ENCODE assay signal across 8 cellular contexts in the genomic region with DNA sequence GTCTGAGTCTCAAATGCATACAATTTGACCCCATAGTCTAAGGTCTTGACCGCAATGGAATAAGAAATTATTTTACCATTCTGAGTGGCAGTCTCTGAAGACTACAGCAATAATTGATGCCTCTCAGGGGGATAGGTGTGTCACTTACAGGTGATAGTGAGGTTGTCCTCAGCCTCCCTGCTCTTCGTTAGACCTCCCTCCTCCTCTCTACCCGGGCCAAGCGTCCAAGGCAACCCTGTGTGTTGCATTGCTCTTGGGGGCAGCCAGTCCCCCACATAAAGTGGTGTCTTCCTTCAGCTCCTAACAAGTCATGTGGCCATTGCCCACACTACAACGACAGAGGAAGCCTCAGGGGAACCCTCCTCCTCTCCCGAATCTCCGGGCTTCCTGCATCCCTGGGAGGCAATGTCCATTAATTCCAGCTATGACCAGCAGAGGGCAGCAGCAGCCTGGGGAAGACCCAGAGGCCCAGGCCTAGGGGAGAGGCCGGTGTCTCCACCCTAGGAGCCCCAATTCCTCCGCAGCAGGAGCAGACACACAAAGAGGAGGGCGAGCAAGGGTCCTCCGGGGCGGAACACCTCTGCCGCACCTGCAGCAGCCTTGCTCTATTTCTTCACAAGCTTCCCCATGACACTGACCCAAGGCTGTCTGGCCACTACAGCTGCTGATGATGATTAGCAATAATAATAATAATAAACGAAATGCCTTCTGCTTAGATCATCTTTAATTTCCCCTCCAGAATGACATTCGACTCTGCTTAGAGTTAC.
DNase-seq lines count a peak whose midpoint lies in the region; ATAC-seq and TF ChIP-seq lines count a peak whose summit lies in the region.

No MANE protein-coding gene starts in this region.

- H3F3A ChIP-seq in neural cell (ENCODE audit: insufficient read depth, low read length, poor library complexity, severe bottlenecking) = no peaks in the 10 kb centered on the region

- H3K27me3 ChIP-seq in fibroblast of lung (ENCODE audit: control insufficient read depth, insufficient read depth, low read length) (no peaks in the 10 kb centered on the region), neural cell (ENCODE audit: insufficient read depth, low read depth, low read length) (no peaks in the 10 kb centered on the region), thoracic aorta (replicated peaks; ENCODE audit: insufficient read depth) (no peaks in the 10 kb centered on the region)

- H3K9ac ChIP-seq in fibroblast of lung (ENCODE audit: insufficient read depth, low read length) (no peak overlapping the region), neural cell (ENCODE audit: low read length) (no peak overlapping the region)

- no peak overlapping the region for H3K27ac ChIP-seq in fibroblast of lung (ENCODE audit: insufficient read depth, low read length)
- H3K27ac ChIP-seq in neural cell (ENCODE audit: low read length) = no peak overlapping the region
- H3K27ac ChIP-seq in thoracic aorta = no peak overlapping the region

- TF ChIP-seq EP300 in neural cell (conservative IDR thresholded peaks at IDR 0.05; ENCODE audit: poor library complexity, severe bottlenecking) = no peak

- H3K4me2 ChIP-seq in fibroblast of lung (ENCODE audit: extremely low read depth, insufficient read depth, low read length) (no peak overlapping the region), neural cell (ENCODE audit: low read length) (no peak overlapping the region)

- ATAC-seq in HG03103 (IDR thresholded peaks at IDR 0.05; ENCODE audit: low read depth, unreplicated experiment) = peak; percentile 67
- no peak for ATAC-seq in thoracic aorta (ENCODE audit: insufficient number of reproducible peaks, low FRiP score, low read depth)

- H4K20me1 ChIP-seq in fibroblast of lung (ENCODE audit: control insufficient read depth, extremely low read depth, insufficient read depth, low read length) (no peaks in the 10 kb centered on the region), neural cell (ENCODE audit: insufficient read depth) (no peaks in the 10 kb centered on the region)

- peak; percentile 85 for TF ChIP-seq CTCF in GM12874 (IDR thresholded peaks at IDR 0.05; ENCODE audit: insufficient read depth, low read depth, low read length)
- peak; percentile 73 to 77 for TF ChIP-seq CTCF in fibroblast of lung (conservative IDR thresholded peaks at IDR 0.05 in 1 of 2, IDR thresholded peaks at IDR 0.05 in 1 of 2; ENCODE audit: low read depth in 1 of 2, low read length in 2 of 2)
- peak; percentile 89 for TF ChIP-seq CTCF in neural cell (IDR thresholded peaks at IDR 0.05; ENCODE audit: poor library complexity, severe bottlenecking)
- TF ChIP-seq CTCF in thoracic aorta (IDR thresholded peaks at IDR 0.05) = peak; percentile 87

- TF ChIP-seq RAD21 in neural cell (conservative IDR thresholded peaks at IDR 0.05) = peak; percentile 88

- H3K4me1 ChIP-seq in fibroblast of lung (ENCODE audit: control insufficient read depth, extremely low read depth, insufficient read depth, low read length) = peaks cover 4% of the 10 kb centered on the region
- H3K4me1 ChIP-seq in thoracic aorta (ENCODE audit: control insufficient read depth in 1 of 2, low read depth in 2 of 2) = peaks cover 3 to 11% of the 10 kb centered on the region in 2 donors

- H3K79me2 ChIP-seq in fibroblast of lung (ENCODE audit: control insufficient read depth, insufficient read depth, low read length) = no peaks in the 10 kb centered on the region
- no peaks in the 10 kb centered on the region for H3K79me2 ChIP-seq in neural cell (replicated peaks; ENCODE audit: insufficient read depth, low read length)

- no peak overlapping the region for H2AFZ ChIP-seq in fibroblast of lung (ENCODE audit: low read length)
- H2AFZ ChIP-seq in neural cell (ENCODE audit: low read depth, low read length) = no peak overlapping the region

- H3K9me3 ChIP-seq in fibroblast of lung (ENCODE audit: control insufficient read depth, insufficient read depth, low read depth, low read length) (no peaks in the 10 kb centered on the region), neural cell (ENCODE audit: low read length) (no peaks in the 10 kb centered on the region), thoracic aorta (no peaks in the 10 kb centered on the region)

- no peaks in the 10 kb centered on the region for H3K9me2 ChIP-seq in neural cell (ENCODE audit: insufficient read depth, low read length)

- DNase-seq in A172 (ENCODE audit: low spot score) (peak; percentile 54), NOMO-1 treated with dmso at 0.1 percent for 144 hours (lab: John Stamatoyannopoulos, UW; ENCODE audit: unreplicated experiment) (peak; percentile 47), activated T-cell treated with anti-CD3 and anti-CD28 coated beads for 4 hours (peak; percentile 52), fibroblast of lung (ENCODE audit: low read depth in 2 of 2) (peak; percentile 20 to 25), thoracic aorta (ENCODE audit: low spot score) (no peak)

- H3K36me3 ChIP-seq in fibroblast of lung (ENCODE audit: control insufficient read depth, insufficient read depth, low read length) (no peaks in the 10 kb centered on the region), neural cell (ENCODE audit: insufficient read depth, low read length) (no peaks in the 10 kb centered on the region), thoracic aorta (no peaks in the 10 kb centered on the region)

- H3K4me3 ChIP-seq in fibroblast of lung (replicated peaks in 1 of 4; ENCODE audit: control extremely low read depth in 1 of 4, insufficient read depth in 1 of 4, low read depth in 3 of 4, low read length in 4 of 4) (no peak overlapping the region), neural cell (ENCODE audit: low read length) (no peak overlapping the region), thoracic aorta (no peak overlapping the region)

TF ChIP-seq in neural cell, 6 proteins besides CTCF, POLR2A, EP300 and RAD21:
- TF ChIP-seq MXI1 (conservative IDR thresholded peaks at IDR 0.05; ENCODE audit: poor library complexity, severe bottlenecking) = no peak
- peak; percentile 85 for TF ChIP-seq SMC3 (conservative IDR thresholded peaks at IDR 0.05; ENCODE audit: poor library complexity)
